ENCODE assay signal across 10 cellular contexts in the genomic region with DNA sequence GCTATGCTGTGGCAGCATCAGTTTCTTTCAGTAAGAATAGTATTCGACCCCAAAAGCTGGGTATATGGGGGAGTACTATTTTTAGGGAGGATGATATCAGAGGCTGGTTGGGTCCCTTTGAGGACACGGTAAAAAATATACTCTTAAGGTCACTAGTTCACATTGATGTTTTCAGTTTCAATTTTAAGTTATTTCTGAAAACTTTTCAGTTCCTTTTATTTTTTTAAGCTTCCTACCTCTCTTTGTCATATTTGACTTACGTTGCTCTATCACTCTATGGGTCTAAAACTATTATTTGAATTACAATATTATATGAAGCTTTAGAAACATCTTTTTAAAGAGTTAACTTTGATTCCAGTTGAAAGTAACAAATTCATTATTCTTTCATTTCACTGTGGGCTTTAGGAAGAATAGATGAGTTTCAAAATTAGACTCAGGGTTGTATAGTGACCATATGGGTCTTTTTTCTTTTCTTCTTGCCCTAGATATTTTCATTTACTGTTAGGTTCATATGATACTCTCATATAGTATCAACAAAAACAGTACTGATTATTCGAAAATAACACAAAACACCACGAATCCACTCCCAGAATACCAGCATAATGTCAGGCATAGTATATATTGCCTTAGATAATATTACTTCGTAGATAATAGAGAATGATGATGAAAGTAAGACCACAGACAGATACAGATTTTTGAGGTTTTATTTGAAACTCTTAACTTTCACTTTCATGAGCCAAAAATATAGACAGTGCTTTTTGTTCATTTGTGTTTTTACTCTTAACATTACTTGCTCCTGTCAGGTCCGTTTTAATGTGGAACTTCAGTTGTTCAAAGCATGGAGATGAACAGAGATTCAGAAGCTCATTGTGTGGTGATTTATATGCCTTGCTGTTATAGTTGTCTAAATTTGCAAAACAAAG. TPM values are rescaled to one million over a fixed set of nuclear protein-coding genes. Genes with fewer than 3 reads are reported as not detected.
DNase-seq lines count a peak whose midpoint lies in the region; ATAC-seq, FAIRE-seq and TF ChIP-seq lines count a peak whose summit lies in the region.
"Had no signal": no experiment of that assay in that cellular context is flagged by ENCODE, and none has a peak within 500 bp of the region (broad histone marks: within the 10 kb centered on the region; RNA-seq: fewer than 3 reads in every experiment).

No MANE protein-coding gene starts in this region.

- no peaks in the 10 kb centered on the region for H3K4me1 ChIP-seq in fibroblast of lung (ENCODE audit: control insufficient read depth, extremely low read depth, insufficient read depth, low read length)

- peak overlapping the region; percentile 31 for H2AFZ ChIP-seq in fibroblast of lung (ENCODE audit: low read length)

- H3K79me2 ChIP-seq in fibroblast of lung (ENCODE audit: control insufficient read depth, insufficient read depth, low read length): no peaks in the 10 kb centered on the region

- ATAC-seq in GM21528 (IDR thresholded peaks at IDR 0.05; ENCODE audit: low FRiP score, unreplicated experiment) (peak; percentile 95), HG03558 (IDR thresholded peaks at IDR 0.05; ENCODE audit: extremely low read depth, unreplicated experiment) (peak; percentile 94)
- ATAC-seq: HCT116 had no signal

- FAIRE-seq in GM18507 (lab: Jason Lieb, UNC): peak; percentile 77

- H3K36me3 ChIP-seq in fibroblast of lung (ENCODE audit: control insufficient read depth, insufficient read depth, low read length): no peaks in the 10 kb centered on the region

- H3K4me3 ChIP-seq in fibroblast of lung (replicated peaks in 1 of 4; ENCODE audit: control extremely low read depth in 1 of 4, insufficient read depth in 1 of 4, low read depth in 3 of 4, low read length in 4 of 4): peak overlapping the region in 3 of 4 experiments; percentile 19 to 27 (median 27)

- DNase-seq in GM18507 (ENCODE audit: extremely low spot score, insufficient read length, low read depth): no peak
- no peak for DNase-seq in fibroblast of lung (ENCODE audit: low read depth in 2 of 2)
- DNase-seq in NCI-H2081 (lab: John Stamatoyannopoulos, UW): no peak
- no peak for DNase-seq in OCI-M2 (lab: John Stamatoyannopoulos, UW; ENCODE audit: unreplicated experiment)
- no peak for DNase-seq in RKO (ENCODE audit: low spot score)
- DNase-seq in GDM1 (lab: John Stamatoyannopoulos, UW): no peak
- DNase-seq: T1000 had no signal

- H3K9ac ChIP-seq in fibroblast of lung (ENCODE audit: insufficient read depth, low read length): no peak overlapping the region

- H4K20me1 ChIP-seq in fibroblast of lung (ENCODE audit: control insufficient read depth, extremely low read depth, insufficient read depth, low read length): no peaks in the 10 kb centered on the region

- peak overlapping the region; percentile 20 for H3K4me2 ChIP-seq in fibroblast of lung (ENCODE audit: extremely low read depth, insufficient read depth, low read length)

- no peaks in the 10 kb centered on the region for H3K27me3 ChIP-seq in fibroblast of lung (ENCODE audit: control insufficient read depth, insufficient read depth, low read length)

- TF ChIP-seq CTCF in fibroblast of lung (conservative IDR thresholded peaks at IDR 0.05 in 1 of 2, IDR thresholded peaks at IDR 0.05 in 1 of 2; ENCODE audit: low read depth in 1 of 2, low read length in 2 of 2): no peak

- no peak overlapping the region for H3K27ac ChIP-seq in fibroblast of lung (ENCODE audit: insufficient read depth, low read length)

- H3K9me3 ChIP-seq in fibroblast of lung (ENCODE audit: control insufficient read depth, insufficient read depth, low read depth, low read length): no peaks in the 10 kb centered on the region

RNA-seq across cellular contexts. Expression of a gene that starts 9.8 kb away (rescaled TPM):
- 5.1 and 5.4 TPM in 2 replicates for total RNA-seq in fibroblast of lung
- polyA plus RNA-seq in fibroblast of lung: 4.9 and 9.2 TPM in 2 replicates
- polyA plus RNA-seq in fibroblast of lung (2012): 2.9 and 5.9 TPM in 2 replicates
- not detected in 2 replicates for polyA minus RNA-seq in fibroblast of lung (ENCODE audit: low replicate concordance)
